31 cellular contexts compared by ENCODE assay signal in the genomic region with DNA sequence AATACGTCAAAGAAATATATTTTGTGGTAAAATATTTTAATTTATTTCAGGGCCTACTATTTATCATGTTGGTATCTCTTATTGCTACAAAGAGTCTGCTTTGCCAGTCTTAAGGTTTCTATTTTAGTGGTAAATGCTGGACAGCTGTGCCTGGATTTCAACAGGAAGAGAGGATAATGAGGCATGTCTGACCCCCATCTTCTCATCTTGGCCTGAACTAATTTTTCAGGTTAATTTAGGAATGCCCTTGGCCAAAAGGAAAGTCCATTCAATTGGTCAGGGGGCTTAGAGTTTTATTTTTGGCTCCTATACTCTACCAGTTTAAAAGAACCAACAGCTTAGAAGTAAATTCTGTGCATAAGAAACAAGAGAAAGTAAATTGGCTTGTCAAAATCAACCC.
DNase-seq lines count a peak whose midpoint lies in the region; TF ChIP-seq lines count a peak whose summit lies in the region.
"Had no signal": no experiment of that assay in that cellular context is flagged by ENCODE, and none has a peak within 500 bp of the region (broad histone marks: within the 10 kb centered on the region; RNA-seq: fewer than 3 reads in every experiment).

No MANE protein-coding gene starts in this region.

- no peaks in the 10 kb centered on the region; the same call in 1 of the 2 replicates for H3K36me3 ChIP-seq in SJCRH30
- 0 out of 2 replicates have a peak, but pooled peaks cover 2% of the 10 kb centered on the region for H3K36me3 ChIP-seq in SU-DHL-6 (ENCODE audit: low read length)
- H3K36me3 ChIP-seq in brain microvascular endothelial cell (replicated peaks) = no peaks in the 10 kb centered on the region
- H3K36me3 ChIP-seq: BE2C; BLaER1; BLaER1 treated with 17β-estradiol and CSF1 and Interleukin-3, amounts not matched to agents 10 nM and 100 nM had no signal

- in situ Hi-C loops in brain microvascular endothelial cell (cut with HindIII; ENCODE audit: low pct_ligation_motif_present, low sequenced_read_pairs) = no loop called here

- no peak overlapping the region for H3K4me3 ChIP-seq in SJCRH30
- H3K4me3 ChIP-seq in SU-DHL-6 (ENCODE audit: insufficient read depth, low read length, poor library complexity, severe bottlenecking) = no peak overlapping the region
- no peak overlapping the region for H3K4me3 ChIP-seq in brain microvascular endothelial cell (ENCODE audit: low read depth, low read length)
- H3K4me3 ChIP-seq: A549; BLaER1; BLaER1 treated with 17β-estradiol and CSF1 and Interleukin-3, amounts not matched to agents 10 nM and 100 nM had no signal

- H3K4me2 ChIP-seq in SU-DHL-6 (ENCODE audit: low read depth, low read length, poor library complexity, severe bottlenecking) = no peak overlapping the region
- H3K4me2 ChIP-seq: A549; BLaER1; BLaER1 treated with 17β-estradiol and CSF1 and Interleukin-3, amounts not matched to agents 10 nM and 100 nM had no signal

- peak overlapping the region; percentile 94 for H3K27ac ChIP-seq in SJCRH30
- H3K27ac ChIP-seq in SU-DHL-6 (ENCODE audit: low read depth, low read length) = no peak overlapping the region
- no peak overlapping the region for H3K27ac ChIP-seq in brain microvascular endothelial cell
- H3K27ac ChIP-seq: 22Rv1; A549; BLaER1; BLaER1 treated with 17β-estradiol and CSF1 and Interleukin-3, amounts not matched to agents 10 nM and 100 nM; C4-2B had no signal

- H2AFZ ChIP-seq in SU-DHL-6 (ENCODE audit: low read depth, low read length, severe bottlenecking) = peak overlapping the region; percentile 7

- H3K9me2 ChIP-seq in SU-DHL-6 (replicated peaks; ENCODE audit: insufficient read depth, low read length) = no peaks in the 10 kb centered on the region

- H3K9me3 ChIP-seq in SJCRH30 (replicated peaks) (peaks cover 28% of the 10 kb centered on the region), SU-DHL-6 (ENCODE audit: insufficient read depth, low read length) (peaks cover 4% of the 10 kb centered on the region; the same call in 1 of the 2 replicates)
- H3K9me3 ChIP-seq: A549, BE2C, BLaER1, Caco-2 had no signal

- no peaks in the 10 kb centered on the region for H4K20me1 ChIP-seq in SU-DHL-6 (ENCODE audit: low read depth, low read length)
- H4K20me1 ChIP-seq: BLaER1; BLaER1 treated with 17β-estradiol and CSF1 and Interleukin-3, amounts not matched to agents 10 nM and 100 nM had no signal

- TF ChIP-seq CTCF in SU-DHL-6 (IDR thresholded peaks at IDR 0.05; ENCODE audit: insufficient read depth, low read length, poor library complexity, severe bottlenecking) (no peak), brain microvascular endothelial cell (IDR thresholded peaks at IDR 0.05; ENCODE audit: low read depth, low read length, missing control alignments) (no peak)

- H3K9ac ChIP-seq in SU-DHL-6 (ENCODE audit: low read length) = no peak overlapping the region
- H3K9ac ChIP-seq: BLaER1; BLaER1 treated with 17β-estradiol and CSF1 and Interleukin-3, amounts not matched to agents 10 nM and 100 nM had no signal

- H3K27me3 ChIP-seq in SJCRH30 = no peaks in the 10 kb centered on the region
- H3K27me3 ChIP-seq in SU-DHL-6 (ENCODE audit: low read length) = no peaks in the 10 kb centered on the region
- no peaks in the 10 kb centered on the region for H3K27me3 ChIP-seq in brain microvascular endothelial cell (replicated peaks)
- H3K27me3 ChIP-seq: BE2C; BLaER1; BLaER1 treated with 17β-estradiol and CSF1 and Interleukin-3, amounts not matched to agents 10 nM and 100 nM had no signal

- no peaks in the 10 kb centered on the region for H3F3A ChIP-seq in SU-DHL-6 (ENCODE audit: insufficient read depth)

- H3K79me2 ChIP-seq in SU-DHL-6 (ENCODE audit: insufficient read depth, low read length) = no peaks in the 10 kb centered on the region

- peaks cover 34% of the 10 kb centered on the region for H3K4me1 ChIP-seq in SJCRH30
- H3K4me1 ChIP-seq: A549; BE2C; BLaER1; BLaER1 treated with 17β-estradiol and CSF1 and Interleukin-3, amounts not matched to agents 10 nM and 100 nM; Caco-2 had no signal

- DNase-seq in NCI-H69 (lab: John Stamatoyannopoulos, UW) (peak; percentile 24), SJCRH30 (peak; percentile 83 to 95), GM19240 (ENCODE audit: insufficient read length, low spot score) (no peak), brain microvascular endothelial cell (no peak)
- no peak for DNase-seq in stimulated activated CD4-positive, alpha-beta T cell treated with anti-CD3 and anti-CD28 coated beads, Interleukin-1b, Interleukin-23, amount 100 ng/mL, for 48 hours
- DNase-seq: 8988T; ACHN; AML-193; BE2C; C1 segment of cervical spinal cord; Caco-2; Calu3; CD4-positive, alpha-beta memory T cell; CD4-positive, alpha-beta T cell; CD4-positive, CD25-positive, alpha-beta regulatory T cell; CD8-positive, alpha-beta memory T cell; CD8-positive, alpha-beta T cell; COR-L47; DMS 273 treated with DMSO at 0.1 percent for 48 hours; DMS153; DMS53; DMS79; DMS79 treated with DMSO at 0.1 percent for 48 hours; DND-41; EL had no signal

Comparison
In these comparisons a context has a peak if more than half of its experiments do, and no peak if none do; other contexts are left out.
1. DNase-seq: peak in NCI-H69 (single experiment) and SJCRH30 (2 of 2); none in GM19240 (single experiment), stimulated activated CD4-positive, alpha-beta T cell treated with anti-CD3 and anti-CD28 coated beads, Interleukin-1b, Interleukin-23, amount 100 ng/mL, for 48 hours (single experiment) and brain microvascular endothelial cell (single experiment).